1 cellular context compared by ENCODE assay signal in genomic region chr1:161092621-161093028, GRCh38.
TF ChIP-seq lines count a peak whose summit lies in the region.

No MANE protein-coding gene starts in this region.

TF ChIP-seq in HepG2, 621 proteins besides CTCF, POLR2A, EP300 and RAD21:
- TF ChIP-seq ZNF232 (CRISPR knock-in tag; IDR thresholded peaks at IDR 0.05; ENCODE audit: borderline replicate concordance) (no peak), HINFP (CRISPR knock-in tag; IDR thresholded peaks at IDR 0.05; ENCODE audit: low read depth) (no peak), ZBTB39 (CRISPR knock-in tag; IDR thresholded peaks at IDR 0.05) (no peak), ZUFSP (CRISPR knock-in tag; IDR thresholded peaks at IDR 0.05; ENCODE audit: borderline replicate concordance) (no peak), FOXC1 (CRISPR knock-in tag; IDR thresholded peaks at IDR 0.05; ENCODE audit: borderline replicate concordance) (no peak), HIVEP1 (CRISPR knock-in tag; IDR thresholded peaks at IDR 0.05) (no peak), GLI4 (CRISPR knock-in tag; IDR thresholded peaks at IDR 0.05; ENCODE audit: borderline replicate concordance) (no peak), HNF4G (IDR thresholded peaks at IDR 0.05; ENCODE audit: borderline replicate concordance, low read depth, low read length) (no peak), HNF4G (CRISPR knock-in tag; IDR thresholded peaks at IDR 0.05; ENCODE audit: borderline replicate concordance, low read depth) (no peak), ONECUT2 (CRISPR knock-in tag; IDR thresholded peaks at IDR 0.05) (no peak), SMARCC2 (IDR thresholded peaks at IDR 0.05) (no peak), NR1H2 (CRISPR knock-in tag; IDR thresholded peaks at IDR 0.05; ENCODE audit: borderline replicate concordance, low read depth) (no peak), MLX (CRISPR knock-in tag; IDR thresholded peaks at IDR 0.05) (no peak), TOE1 (CRISPR knock-in tag; IDR thresholded peaks at IDR 0.05) (no peak), E2F2 (CRISPR knock-in tag; IDR thresholded peaks at IDR 0.05; ENCODE audit: borderline replicate concordance) (no peak), PCBP1 (IDR thresholded peaks at IDR 0.05; ENCODE audit: borderline replicate concordance, low read depth, low read length) (no peak), MIER3 (CRISPR knock-in tag; IDR thresholded peaks at IDR 0.05; ENCODE audit: borderline replicate concordance) (no peak), ZNF782 (CRISPR knock-in tag; IDR thresholded peaks at IDR 0.05; ENCODE audit: borderline replicate concordance) (no peak), TFAP4 (IDR thresholded peaks at IDR 0.05; ENCODE audit: borderline replicate concordance, low read depth) (no peak), HOXA3 (CRISPR knock-in tag; IDR thresholded peaks at IDR 0.05) (no peak), RXRB (CRISPR knock-in tag; IDR thresholded peaks at IDR 0.05; ENCODE audit: borderline replicate concordance) (no peak)
